ENCODE assay signal across 9 cellular contexts in genomic region chr2:26196683-26197418, GRCh38. TPM values are rescaled to one million over a fixed set of nuclear protein-coding genes. Genes with fewer than 3 reads are reported as not detected.
DNase-seq lines count a peak whose midpoint lies in the region; ATAC-seq lines count a peak whose summit lies in the region.
"Had no signal": no experiment of that assay in that cellular context is flagged by ENCODE, and none has a peak within 500 bp of the region (broad histone marks: within the 10 kb centered on the region; RNA-seq: fewer than 3 reads in every experiment).

No MANE protein-coding gene starts in this region.

- CTCF ChIA-PET in activated CD8-positive, alpha-beta T cell treated with anti-CD3 and anti-CD28 coated beads, Interleukin-2, amount 10 ng/mL, durations not matched to agents 7 days and 5 days (lab: Charles Lee), result no interaction called here

- no peaks in the 10 kb centered on the region for H3K9me3 Mint-ChIP-seq in activated CD8-positive, alpha-beta T cell treated with anti-CD3 and anti-CD28 coated beads, Interleukin-2, amount 10 ng/mL, durations not matched to agents 7 days and 5 days (ENCODE audit: insufficient read depth)

- H3K4me3 Mint-ChIP-seq in activated CD8-positive, alpha-beta T cell treated with anti-CD3 and anti-CD28 coated beads, Interleukin-2, amount 10 ng/mL, durations not matched to agents 7 days and 5 days, result no peak overlapping the region

- intact Hi-C loops in left ventricle myocardium superior (cut with micrococcal nuclease) (no loop called here), Right ventricle myocardium inferior (cut with DNase I) (no loop called here)

- no peak for DNase-seq in left ventricle myocardium superior
- no peak for DNase-seq in Right ventricle myocardium inferior (ENCODE audit: missing footprints)
- DNase-seq in NCI-H1105 treated with DMSO at 0.1 percent for 48 hours (lab: John Stamatoyannopoulos, UW), result peak; percentile 73
- peak; percentile 48 for DNase-seq in dermis blood vessel endothelial cell
- DNase-seq in activated CD8-positive, alpha-beta T cell treated with anti-CD3 and anti-CD28 coated beads, Interleukin-2, amount 10 ng/mL, durations not matched to agents 7 days and 5 days, result no peak
- no peak for DNase-seq in NCI-H69 (lab: John Stamatoyannopoulos, UW)
- DNase-seq: stimulated activated CD4-positive, alpha-beta T cell treated with anti-CD3 and anti-CD28 coated beads, Interleukin-15, amount 100 ng/mL, for 24 hours had no signal

- H3K36me3 Mint-ChIP-seq in activated CD8-positive, alpha-beta T cell treated with anti-CD3 and anti-CD28 coated beads, Interleukin-2, amount 10 ng/mL, durations not matched to agents 7 days and 5 days (ENCODE audit: low read depth), result peaks cover 47% of the 10 kb centered on the region

- ATAC-seq in left ventricle myocardium superior, result peak; percentile 54
- no peak for ATAC-seq in Right ventricle myocardium inferior
- no peak for ATAC-seq in GM18909 (IDR thresholded peaks at IDR 0.05; ENCODE audit: poor library complexity, unreplicated experiment)
- ATAC-seq in activated CD8-positive, alpha-beta T cell treated with anti-CD3 and anti-CD28 coated beads, Interleukin-2, amount 10 ng/mL, durations not matched to agents 7 days and 5 days, result no peak
- no peak for ATAC-seq in HG03565 (IDR thresholded peaks at IDR 0.05; ENCODE audit: unreplicated experiment)

- no peaks in the 10 kb centered on the region for H3K27me3 Mint-ChIP-seq in activated CD8-positive, alpha-beta T cell treated with anti-CD3 and anti-CD28 coated beads, Interleukin-2, amount 10 ng/mL, durations not matched to agents 7 days and 5 days (ENCODE audit: low read depth)

- no peak overlapping the region for H3K27ac Mint-ChIP-seq in activated CD8-positive, alpha-beta T cell treated with anti-CD3 and anti-CD28 coated beads, Interleukin-2, amount 10 ng/mL, durations not matched to agents 7 days and 5 days

- POLR2A ChIA-PET in activated CD8-positive, alpha-beta T cell treated with anti-CD3 and anti-CD28 coated beads, Interleukin-2, amount 10 ng/mL, durations not matched to agents 7 days and 5 days (lab: Charles Lee), result no interaction called here

- H3K4me1 Mint-ChIP-seq in activated CD8-positive, alpha-beta T cell treated with anti-CD3 and anti-CD28 coated beads, Interleukin-2, amount 10 ng/mL, durations not matched to agents 7 days and 5 days (ENCODE audit: low read depth), result no peaks in the 10 kb centered on the region

RNA-seq across cellular contexts. Expression of gene GAREM2, which starts 24.0 kb away (rescaled TPM):
- total RNA-seq in left ventricle myocardium superior (3.6 TPM), Right ventricle myocardium inferior (1.4 TPM), dermis blood vessel endothelial cell (0.37 and 0.68 TPM in 2 replicates)
- 1 to 10 TPM; 2.8 to 5.5 TPM for total RNA-seq in activated CD8-positive, alpha-beta T cell treated with anti-CD3 and anti-CD28 coated beads, Interleukin-2, amount 10 ng/mL, durations not matched to agents 7 days and 5 days

RNA-seq across cellular contexts. Expression of gene HADHA, which starts 47.6 kb away (rescaled TPM):
- 800 TPM for total RNA-seq in left ventricle myocardium superior
- 764 TPM for total RNA-seq in Right ventricle myocardium inferior
- 208 and 237 TPM in 2 replicates for total RNA-seq in dermis blood vessel endothelial cell
- total RNA-seq in activated CD8-positive, alpha-beta T cell treated with anti-CD3 and anti-CD28 coated beads, Interleukin-2, amount 10 ng/mL, durations not matched to agents 7 days and 5 days, result 100 to 1,000 TPM; 119 to 124 TPM

RNA-seq across cellular contexts. Expression of gene HADHB, which starts 47.9 kb away (rescaled TPM):
- total RNA-seq in left ventricle myocardium superior, result 1,919 TPM
- total RNA-seq in Right ventricle myocardium inferior, result 1,782 TPM
- total RNA-seq in dermis blood vessel endothelial cell, result 151 TPM in 2 replicates
- total RNA-seq in activated CD8-positive, alpha-beta T cell treated with anti-CD3 and anti-CD28 coated beads, Interleukin-2, amount 10 ng/mL, durations not matched to agents 7 days and 5 days, result 10 to 100 TPM; 59.1 to 63.5 TPM

Comparison
In these comparisons a context has a peak if more than half of its experiments do, and no peak if none do; other contexts are left out.
1. DNase-seq: peak in NCI-H1105 treated with DMSO at 0.1 percent for 48 hours (single experiment) and dermis blood vessel endothelial cell (single experiment); none in left ventricle myocardium superior (single experiment), Right ventricle myocardium inferior (single experiment), activated CD8-positive, alpha-beta T cell treated with anti-CD3 and anti-CD28 coated beads, Interleukin-2, amount 10 ng/mL, durations not matched to agents 7 days and 5 days (single experiment) and NCI-H69 (single experiment).
2. RNA of gene HADHB, which starts 47.9 kb away (total RNA-seq): 1,919 TPM in left ventricle myocardium superior (single experiment) and 1,782 TPM in Right ventricle myocardium inferior (single experiment); 151 TPM in dermis blood vessel endothelial cell and 59.1 to 63.5 TPM in activated CD8-positive, alpha-beta T cell treated with anti-CD3 and anti-CD28 coated beads, Interleukin-2, amount 10 ng/mL, durations not matched to agents 7 days and 5 days; every median in the first group is over 10 times any median in the second.